ENCODE assay signal across 37 cellular contexts in genomic region chr11:32897103-32897502, GRCh38.
"Had no signal": no experiment of that assay in that cellular context is flagged by ENCODE, and none has a peak within 500 bp of the region (broad histone marks: within the 10 kb centered on the region; RNA-seq: fewer than 3 reads in every experiment).

No MANE protein-coding gene starts in this region.

- ATAC-seq: activated CD8-positive, alpha-beta T cell treated with anti-CD3 and anti-CD28 coated beads, Interleukin-2, amount 10 ng/mL, durations not matched to agents 7 days and 5 days; activated naive CD4-positive, alpha-beta T cell treated with anti-CD3 and anti-CD28 coated beads, Interleukin-2, amount 50 U/mL, for 72 hours; activated T-cell treated with anti-CD3 and anti-CD28 coated beads, Interleukin-2, amount 50 U/mL, for 4 hours; body of pancreas; PC-3 had no signal

- H3K27me3 Mint-ChIP-seq: activated CD4-positive, alpha-beta T cell treated with anti-CD3 and anti-CD28 coated beads, Interleukin-2, amount 10 ng/mL, durations not matched to agents 7 days and 5 days had no signal

- H3K9me2 ChIP-seq: SK-N-SH had no signal

- H3K4me3 Mint-ChIP-seq: activated CD4-positive, alpha-beta T cell treated with anti-CD3 and anti-CD28 coated beads, Interleukin-2, amount 10 ng/mL, durations not matched to agents 7 days and 5 days; activated CD8-positive, alpha-beta T cell treated with anti-CD3 and anti-CD28 coated beads, Interleukin-2, amount 10 ng/mL, durations not matched to agents 7 days and 5 days; activated naive CD4-positive, alpha-beta T cell treated with anti-CD3 and anti-CD28 coated beads for 36 hours; activated T-cell treated with anti-CD3 and anti-CD28 coated beads, Interleukin-2, amount 50 U/mL, for 4 hours; activated T-helper 1 cell treated with anti-CD3 and anti-CD28 coated beads, Interleukin-12 subunit alpha, Interleukin-12 subunit beta, Interleukin-2, Interleukin-4 antibody, amounts not matched to agents 30 ng/mL and 10 ng/mL and 1 ng/mL, durations not matched to agents 14 hours and 24 hours and 36 hours had no signal

- H3K9me3 Mint-ChIP-seq: activated CD4-positive, alpha-beta T cell treated with anti-CD3 and anti-CD28 coated beads, Interleukin-2, amount 10 ng/mL, durations not matched to agents 7 days and 5 days; activated naive CD4-positive, alpha-beta T cell treated with anti-CD3 and anti-CD28 coated beads for 36 hours; activated naive CD4-positive, alpha-beta T cell treated with anti-CD3 and anti-CD28 coated beads, Interleukin-2, amount 50 U/mL, for 72 hours; activated T-cell treated with anti-CD3 and anti-CD28 coated beads, Interleukin-2, amount 50 U/mL, for 4 hours; activated T-helper 1 cell treated with anti-CD3 and anti-CD28 coated beads, Interleukin-12 subunit alpha, Interleukin-12 subunit beta, Interleukin-2, Interleukin-4 antibody, amounts not matched to agents 30 ng/mL and 10 ng/mL and 1 ng/mL, durations not matched to agents 14 hours and 24 hours and 36 hours had no signal

- H3K4me3 ChIP-seq: adrenal gland, body of pancreas, Peyer's patch, SJSA1 had no signal

- H3K27me3 ChIP-seq: adrenal gland, body of pancreas, Peyer's patch, SJSA1 had no signal

- H3K4me2 ChIP-seq: SK-N-SH had no signal

- H3K4me1 ChIP-seq: Peyer's patch, SJSA1 had no signal

- H3K9ac ChIP-seq: SK-N-SH had no signal

- H3K27ac Mint-ChIP-seq: activated CD4-positive, alpha-beta T cell treated with anti-CD3 and anti-CD28 coated beads, Interleukin-2, amount 10 ng/mL, durations not matched to agents 7 days and 5 days; activated CD8-positive, alpha-beta T cell treated with anti-CD3 and anti-CD28 coated beads, Interleukin-2, amount 10 ng/mL, durations not matched to agents 7 days and 5 days; activated naive CD4-positive, alpha-beta T cell treated with anti-CD3 and anti-CD28 coated beads for 36 hours; activated naive CD4-positive, alpha-beta T cell treated with anti-CD3 and anti-CD28 coated beads, Interleukin-2, amount 50 U/mL, for 72 hours; activated T-helper 1 cell treated with anti-CD3 and anti-CD28 coated beads, Interleukin-12 subunit alpha, Interleukin-12 subunit beta, Interleukin-2, Interleukin-4 antibody, amounts not matched to agents 30 ng/mL and 10 ng/mL and 1 ng/mL, durations not matched to agents 14 hours and 24 hours and 36 hours had no signal

- H3K9me3 ChIP-seq: adrenal gland, body of pancreas, Peyer's patch, SJSA1, SK-N-SH had no signal

- H3K27ac ChIP-seq: adrenal gland, body of pancreas, Peyer's patch, SJSA1, WERI-Rb-1 had no signal

- H3K36me3 ChIP-seq: adrenal gland, Peyer's patch had no signal

- FAIRE-seq: astrocyte, bronchial epithelial cell had no signal

- DNase-seq: activated CD4-positive, alpha-beta T cell treated with anti-CD3 and anti-CD28 coated beads, Interleukin-2, amount 10 ng/mL, durations not matched to agents 7 days and 5 days; activated CD4-positive, alpha-beta T cell treated with anti-CD3 and anti-CD28 coated beads, Interleukin-2, amount 50 U/mL, for 48 hours; activated CD8-positive, alpha-beta T cell treated with anti-CD3 and anti-CD28 coated beads, Interleukin-2, amount 10 ng/mL, durations not matched to agents 7 days and 5 days; activated gamma-delta T cell treated with Interleukin-2 at 50 U/mL for 16 hours; activated naive CD4-positive, alpha-beta T cell treated with anti-CD3 and anti-CD28 coated beads for 36 hours; activated T-cell treated with anti-CD3 and anti-CD28 coated beads for 4 hours; activated T-cell treated with anti-CD3 and anti-CD28 coated beads, Interleukin-2, amount 50 U/mL, for 4 hours; adrenal gland; body of pancreas; caudate nucleus; cerebellar nuclear complex; Kasumi-1; MM.1S; MV-4-11; NCI-H1092; NCI-H1436 treated with DMSO at 0.1 percent for 48 hours; NCI-H1694 treated with DMSO at 0.1 percent for 48 hours; NCI-H2029; NCI-H2107; NCI-H2171; NCI-H510A; NCI-H526; NCI-H748 treated with DMSO at 0.1 percent for 48 hours; NK-92 treated with Interleukin-12 subunit alpha and Interleukin-12 subunit beta, amount 100 ng/mL, for 24 hours; PC-3; Peyer's patch; RPMI8226; SHP77 treated with DMSO at 0.1 percent for 48 hours; SK-N-SH; T-helper 2 cell; T-helper 9 cell; WERI-Rb-1 had no signal
